Comparison of ENCODE assay signal across 39 cellular contexts in genomic region chr2:147492471-147492870, GRCh38.
"Had no signal": no experiment of that assay in that cellular context is flagged by ENCODE, and none has a peak within 500 bp of the region (broad histone marks: within the 10 kb centered on the region; RNA-seq: fewer than 3 reads in every experiment).

No MANE protein-coding gene starts in this region.

- H3K9me3 Mint-ChIP-seq: activated naive CD4-positive, alpha-beta T cell treated with anti-CD3 and anti-CD28 coated beads for 36 hours; activated naive CD8-positive, alpha-beta T cell treated with anti-CD3 and anti-CD28 coated beads, Interleukin-2, amount 50 U/mL, for 24 hours; activated T-cell treated with anti-CD3 and anti-CD28 coated beads, Interleukin-2, amount 50 U/mL, for 24 hours; activated T-helper 17 cell treated with anti-CD3 and anti-CD28 coated beads, Interleukin-2, amount 50 U/mL, for 72 hours had no signal

- H3K4me3 ChIP-seq: adrenal gland, ascending aorta, body of pancreas, breast epithelium, cardiac muscle cell had no signal

- H3K9me3 ChIP-seq: adrenal gland, ascending aorta, body of pancreas had no signal

- H3K4me1 ChIP-seq: adrenal gland, ascending aorta, body of pancreas, breast epithelium had no signal

- H3K27me3 Mint-ChIP-seq: activated naive CD4-positive, alpha-beta T cell treated with anti-CD3 and anti-CD28 coated beads, Interleukin-2, amount 50 U/mL, for 24 hours; activated naive CD8-positive, alpha-beta T cell; activated naive CD8-positive, alpha-beta T cell treated with anti-CD3 and anti-CD28 coated beads for 36 hours; activated naive CD8-positive, alpha-beta T cell treated with anti-CD3 and anti-CD28 coated beads, Interleukin-2, amount 50 U/mL, for 24 hours; activated T-cell treated with anti-CD3 and anti-CD28 coated beads, Interleukin-2, amount 50 U/mL, for 24 hours; activated T-helper 17 cell treated with anti-CD3 and anti-CD28 coated beads, Interleukin-2, amount 50 U/mL, for 72 hours; brain; central memory CD8-positive, alpha-beta T cell had no signal

- H3K4me3 Mint-ChIP-seq: activated naive CD4-positive, alpha-beta T cell treated with anti-CD3 and anti-CD28 coated beads for 36 hours; activated naive CD4-positive, alpha-beta T cell treated with anti-CD3 and anti-CD28 coated beads, Interleukin-2, amount 10 ng/mL, durations not matched to agents 7 days and 5 days; activated naive CD4-positive, alpha-beta T cell treated with anti-CD3 and anti-CD28 coated beads, Interleukin-2, amount 50 U/mL, for 24 hours; activated naive CD8-positive, alpha-beta T cell; activated naive CD8-positive, alpha-beta T cell treated with anti-CD3 and anti-CD28 coated beads for 36 hours; activated naive CD8-positive, alpha-beta T cell treated with anti-CD3 and anti-CD28 coated beads, Interleukin-2, amount 10 ng/mL, durations not matched to agents 7 days and 5 days; activated naive CD8-positive, alpha-beta T cell treated with anti-CD3 and anti-CD28 coated beads, Interleukin-2, amount 50 U/mL, for 24 hours; activated T-cell treated with anti-CD3 and anti-CD28 coated beads, Interleukin-2, amount 50 U/mL, for 24 hours; activated T-cell treated with anti-CD3 and anti-CD28 coated beads, Interleukin-2, amount 50 U/mL, for 4 hours; activated T-cell treated with anti-CD3 and anti-CD28 coated beads, Interleukin-2, amount 50 U/mL, for 72 hours; activated T-helper 1 cell treated with anti-CD3 and anti-CD28 coated beads, Interleukin-12 subunit alpha, Interleukin-12 subunit beta, Interleukin-2, Interleukin-4 antibody, amounts not matched to agents 30 ng/mL and 10 ng/mL and 1 ng/mL, durations not matched to agents 14 hours and 24 hours and 36 hours; activated T-helper 17 cell treated with anti-CD3 and anti-CD28 coated beads, Interleukin-2, amount 50 U/mL, for 72 hours; brain; central memory CD8-positive, alpha-beta T cell had no signal

- H3K27ac Mint-ChIP-seq: activated naive CD4-positive, alpha-beta T cell treated with anti-CD3 and anti-CD28 coated beads for 36 hours; activated naive CD4-positive, alpha-beta T cell treated with anti-CD3 and anti-CD28 coated beads, Interleukin-2, amount 10 ng/mL, durations not matched to agents 7 days and 5 days; activated naive CD4-positive, alpha-beta T cell treated with anti-CD3 and anti-CD28 coated beads, Interleukin-2, amount 50 U/mL, for 24 hours; activated naive CD4-positive, alpha-beta T cell treated with anti-CD3 and anti-CD28 coated beads, Interleukin-2, amount 50 U/mL, for 72 hours; activated naive CD8-positive, alpha-beta T cell; activated naive CD8-positive, alpha-beta T cell treated with anti-CD3 and anti-CD28 coated beads for 36 hours; activated naive CD8-positive, alpha-beta T cell treated with anti-CD3 and anti-CD28 coated beads, Interleukin-2, amount 10 ng/mL, durations not matched to agents 7 days and 5 days; activated naive CD8-positive, alpha-beta T cell treated with anti-CD3 and anti-CD28 coated beads, Interleukin-2, amount 50 U/mL, for 24 hours; activated T-cell treated with anti-CD3 and anti-CD28 coated beads, Interleukin-2, amount 50 U/mL, for 24 hours; activated T-cell treated with anti-CD3 and anti-CD28 coated beads, Interleukin-2, amount 50 U/mL, for 72 hours; activated T-helper 1 cell treated with anti-CD3 and anti-CD28 coated beads, Interleukin-12 subunit alpha, Interleukin-12 subunit beta, Interleukin-2, Interleukin-4 antibody, amounts not matched to agents 30 ng/mL and 10 ng/mL and 1 ng/mL, durations not matched to agents 14 hours and 24 hours and 36 hours; activated T-helper 17 cell treated with anti-CD3 and anti-CD28 coated beads, Interleukin-2, amount 50 U/mL, for 72 hours; activated T-helper 2 cell treated with anti-CD3 and anti-CD28 coated beads, Interferon-gamma antibody, Interleukin-2, Interleukin-4, amounts not matched to agents 10 μg/mL and 5 μg/mL and 100 μg/mL, durations not matched to agents 14 hours and 24 hours and 36 hours; brain had no signal

- H3K36me3 Mint-ChIP-seq: activated naive CD4-positive, alpha-beta T cell treated with anti-CD3 and anti-CD28 coated beads, Interleukin-2, amount 50 U/mL, for 24 hours; activated naive CD4-positive, alpha-beta T cell treated with anti-CD3 and anti-CD28 coated beads, Interleukin-2, amount 50 U/mL, for 72 hours; activated naive CD8-positive, alpha-beta T cell; activated naive CD8-positive, alpha-beta T cell treated with anti-CD3 and anti-CD28 coated beads for 36 hours had no signal

- H3K27me3 ChIP-seq: adrenal gland, ascending aorta, body of pancreas, brain microvascular endothelial cell, breast epithelium had no signal

- H3K27ac ChIP-seq: adrenal gland, ascending aorta, body of pancreas, brain microvascular endothelial cell, breast epithelium, cardiac muscle cell had no signal

- DNase-seq: activated effector memory CD4-positive, alpha-beta T cell treated with anti-CD3 and anti-CD28 coated beads, Interleukin-2, amount 50 U/mL, for 16 hours; activated effector memory CD4-positive, alpha-beta T cell treated with Interleukin-2 at 50 U/mL for 16 hours; activated gamma-delta T cell; activated gamma-delta T cell treated with Interleukin-2 at 50 U/mL for 16 hours; activated naive CD4-positive, alpha-beta T cell; activated naive CD4-positive, alpha-beta T cell treated with anti-CD3 and anti-CD28 coated beads for 36 hours; activated naive CD4-positive, alpha-beta T cell treated with anti-CD3 and anti-CD28 coated beads, Interleukin-2, amount 10 ng/mL, durations not matched to agents 7 days and 5 days; activated naive CD4-positive, alpha-beta T cell treated with anti-CD3 and anti-CD28 coated beads, Interleukin-2, amount 50 U/mL, for 16 hours; activated naive CD4-positive, alpha-beta T cell treated with Interleukin-2 at 50 U/mL for 16 hours; activated naive CD8-positive, alpha-beta T cell treated with anti-CD3 and anti-CD28 coated beads for 36 hours; activated naive CD8-positive, alpha-beta T cell treated with anti-CD3 and anti-CD28 coated beads, Interleukin-2, amount 10 ng/mL, durations not matched to agents 7 days and 5 days; activated naive CD8-positive, alpha-beta T cell treated with anti-CD3 and anti-CD28 coated beads, Interleukin-2, amount 50 U/mL, for 24 hours; activated T-cell treated with anti-CD3 and anti-CD28 coated beads, Interleukin-2, amount 50 U/mL, for 1 hour; activated T-cell treated with anti-CD3 and anti-CD28 coated beads, Interleukin-2, amount 50 U/mL, for 24 hours; activated T-cell treated with anti-CD3 and anti-CD28 coated beads, Interleukin-2, amount 50 U/mL, for 4 hours; activated T-cell treated with anti-CD3 and anti-CD28 coated beads, Interleukin-2, amount 50 U/mL, for 48 hours; activated T-cell treated with anti-CD3 and anti-CD28 coated beads, Interleukin-2, amount 50 U/mL, for 72 hours; adrenal gland; amniotic stem cell; amygdala; anterior cingulate cortex; aorta; body of pancreas; brain microvascular endothelial cell; caudate nucleus; central memory CD4-positive, alpha-beta T cell; cerebellar nuclear complex had no signal

- FAIRE-seq: astrocyte had no signal

- H3K36me3 ChIP-seq: adrenal gland, ascending aorta, brain microvascular endothelial cell, breast epithelium, cardiac muscle cell had no signal

- ATAC-seq: activated naive CD4-positive, alpha-beta T cell treated with anti-CD3 and anti-CD28 coated beads, Interleukin-2, amount 50 U/mL, for 72 hours; activated naive CD8-positive, alpha-beta T cell treated with anti-CD3 and anti-CD28 coated beads, Interleukin-2, amount 50 U/mL, for 24 hours; activated T-cell treated with anti-CD3 and anti-CD28 coated beads, Interleukin-2, amount 50 U/mL, for 4 hours; activated T-cell treated with anti-CD3 and anti-CD28 coated beads, Interleukin-2, amount 50 U/mL, for 72 hours; activated T-helper 17 cell treated with anti-CD3 and anti-CD28 coated beads, Interleukin-2, amount 50 U/mL, for 72 hours; body of pancreas had no signal
